Comparison of ENCODE assay signal across 21 cellular contexts in the genomic region with DNA sequence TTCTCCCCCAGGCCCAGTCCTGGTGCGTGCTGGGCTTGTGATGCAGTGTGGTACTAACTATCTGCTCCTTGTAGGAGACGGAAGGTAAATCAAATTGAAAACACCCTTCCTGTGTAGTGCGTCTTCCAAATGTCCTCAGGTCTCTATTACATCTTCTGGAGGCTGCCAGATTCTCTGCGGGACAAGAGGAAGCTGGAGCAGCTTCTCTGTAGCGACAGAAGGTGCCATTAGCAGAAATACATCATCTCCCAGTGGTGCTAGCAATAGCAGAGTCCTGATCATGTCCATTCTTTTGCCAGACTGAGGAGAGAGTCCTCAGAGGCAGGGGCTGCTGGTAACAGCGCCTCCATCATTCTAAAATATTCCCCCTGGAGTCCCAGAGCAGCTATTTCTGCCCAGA.
"Had no signal": no experiment of that assay in that cellular context is flagged by ENCODE, and none has a peak within 500 bp of the region (broad histone marks: within the 10 kb centered on the region; RNA-seq: fewer than 3 reads in every experiment).

No MANE protein-coding gene starts in this region.

- H3K4me3 Mint-ChIP-seq: activated CD8-positive, alpha-beta T cell treated with anti-CD3 and anti-CD28 coated beads, Interleukin-2, amount 10 ng/mL, durations not matched to agents 7 days and 5 days; activated naive CD8-positive, alpha-beta T cell treated with anti-CD3 and anti-CD28 coated beads, Interleukin-2, amount 10 ng/mL, durations not matched to agents 7 days and 5 days; T-helper 1 cell treated with Interleukin-12 subunit alpha and Interleukin-12 subunit beta and Interleukin-4 antibody, amounts not matched to agents 30 μg/mL and 1 μg/mL, for 36 hours; WTC11 had no signal

- H3K27me3 ChIP-seq: adrenal gland, Peyer's patch, SJSA1 had no signal

- H3K4me1 Mint-ChIP-seq: activated naive CD8-positive, alpha-beta T cell treated with anti-CD3 and anti-CD28 coated beads, Interleukin-2, amount 10 ng/mL, durations not matched to agents 7 days and 5 days had no signal

- DNase-seq: activated CD4-positive, alpha-beta T cell treated with anti-CD3 and anti-CD28 coated beads for 48 hours; activated CD4-positive, alpha-beta T cell treated with anti-CD3 and anti-CD28 coated beads, Interleukin-2, amount 50 U/mL, for 4 hours; activated CD4-positive, CD25-positive, alpha-beta regulatory T cell treated with anti-CD3 and anti-CD28 coated beads, Interleukin-2, amount 50 U/mL, for 72 hours; activated CD8-positive, alpha-beta memory T cell treated with anti-CD3 and anti-CD28 coated beads, Interleukin-2, amount 50 U/mL, for 48 hours; activated CD8-positive, alpha-beta T cell treated with anti-CD3 and anti-CD28 coated beads, Interleukin-2, amount 10 ng/mL, durations not matched to agents 7 days and 5 days; activated naive CD4-positive, alpha-beta T cell treated with anti-CD3 and anti-CD28 coated beads, Interleukin-2, amount 50 U/mL, for 16 hours; activated naive CD8-positive, alpha-beta T cell treated with anti-CD3 and anti-CD28 coated beads, Interleukin-2, amount 10 ng/mL, durations not matched to agents 7 days and 5 days; activated T-cell treated with anti-CD3 and anti-CD28 coated beads, Interleukin-2, amount 50 U/mL, for 1 hour; adrenal gland; anterior cingulate cortex; MM.1S; NCI-H1105; NCI-H1436; NCI-H187; NCI-H2081; NCI-H510A treated with DMSO at 0.1 percent for 48 hours; Peyer's patch; SHP77 had no signal

- ATAC-seq: activated CD8-positive, alpha-beta T cell treated with anti-CD3 and anti-CD28 coated beads, Interleukin-2, amount 10 ng/mL, durations not matched to agents 7 days and 5 days; WTC11 had no signal

- H3K4me1 ChIP-seq: Peyer's patch, SJSA1 had no signal

- H3K27ac ChIP-seq: adrenal gland, Peyer's patch, SJSA1 had no signal

- H3K36me3 ChIP-seq: adrenal gland, Peyer's patch, SJSA1 had no signal

- H3K27ac Mint-ChIP-seq: activated CD8-positive, alpha-beta T cell treated with anti-CD3 and anti-CD28 coated beads, Interleukin-2, amount 10 ng/mL, durations not matched to agents 7 days and 5 days; activated naive CD8-positive, alpha-beta T cell treated with anti-CD3 and anti-CD28 coated beads, Interleukin-2, amount 10 ng/mL, durations not matched to agents 7 days and 5 days; T-helper 1 cell treated with Interleukin-12 subunit alpha and Interleukin-12 subunit beta and Interleukin-4 antibody, amounts not matched to agents 30 μg/mL and 1 μg/mL, for 36 hours; WTC11 had no signal

- H3K4me3 ChIP-seq: adrenal gland, Peyer's patch, SJSA1 had no signal

- H3K36me3 Mint-ChIP-seq: activated naive CD8-positive, alpha-beta T cell treated with anti-CD3 and anti-CD28 coated beads, Interleukin-2, amount 10 ng/mL, durations not matched to agents 7 days and 5 days had no signal

- H3K27me3 Mint-ChIP-seq: activated naive CD8-positive, alpha-beta T cell treated with anti-CD3 and anti-CD28 coated beads, Interleukin-2, amount 10 ng/mL, durations not matched to agents 7 days and 5 days had no signal

- H3K9me3 ChIP-seq: adrenal gland, Peyer's patch had no signal
